21 cellular contexts compared by ENCODE assay signal in the genomic region with DNA sequence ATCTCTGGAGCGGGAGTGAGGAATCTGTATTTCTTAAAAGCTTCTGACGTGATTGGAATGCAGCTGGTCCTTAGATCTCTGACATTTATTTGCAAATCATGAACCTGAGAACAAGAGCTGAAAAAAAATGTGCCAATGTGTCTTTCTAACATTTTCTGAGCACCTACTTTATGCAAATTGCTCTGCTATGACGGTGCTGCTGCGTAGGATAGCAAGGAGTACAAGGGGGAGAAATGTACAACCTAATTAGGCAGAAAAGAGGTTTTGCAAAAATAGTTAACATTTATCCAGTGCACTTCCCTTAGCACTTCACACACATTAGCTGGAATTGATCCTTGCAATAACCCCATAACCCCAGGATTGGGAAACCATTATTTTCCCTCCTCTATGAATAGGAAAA.
DNase-seq lines count a peak whose midpoint lies in the region; ATAC-seq, FAIRE-seq and TF ChIP-seq lines count a peak whose summit lies in the region.
"Had no signal": no experiment of that assay in that cellular context is flagged by ENCODE, and none has a peak within 500 bp of the region (broad histone marks: within the 10 kb centered on the region; RNA-seq: fewer than 3 reads in every experiment).

No MANE protein-coding gene starts in this region.

- H2AK5ac ChIP-seq in H1 (ENCODE audit: low read depth, low read length): no peak overlapping the region

- TF ChIP-seq CTCF in GM23338 (conservative IDR thresholded peaks at IDR 0.05; ENCODE audit: low read depth in 2 of 2) (no peak), H1 (IDR thresholded peaks at IDR 0.05; ENCODE audit: control extremely low read depth in 1 of 3, insufficient read depth in 1 of 3, low read depth in 1 of 3, low read length in 3 of 3) (no peak), ovary (IDR thresholded peaks at IDR 0.05) (no peak)

- no peak overlapping the region for H2BK5ac ChIP-seq in H1 (ENCODE audit: low read depth, low read length)

- H3K9me3 ChIP-seq in H1 (ENCODE audit: insufficient read depth in 2 of 2, low read depth in 1 of 2, low read length in 1 of 2) (no peaks in the 10 kb centered on the region), ovary (peaks cover 0 to 3% of the 10 kb centered on the region in 2 donors)
- H3K9me3 ChIP-seq: A549, Caco-2 had no signal

- H2AFZ ChIP-seq in GM23338 (peak overlapping the region; percentile 60; the same call in 1 of the 2 replicates), H1 (ENCODE audit: low read length) (0 out of 2 replicates have a peak overlapping the region, but pooled peaks have one; percentile 51)

- no peaks in the 10 kb centered on the region for H3K4me1 ChIP-seq in GM23338 (ENCODE audit: insufficient read depth)
- H3K4me1 ChIP-seq in H1 (replicated peaks in 1 of 4; ENCODE audit: control insufficient read depth in 3 of 4, insufficient read depth in 4 of 4, low read length in 3 of 4): no peaks in the 10 kb centered on the region
- H3K4me1 ChIP-seq in ovary (ENCODE audit: insufficient read depth): no peaks in the 10 kb centered on the region
- H3K4me1 ChIP-seq: A549; BLaER1 treated with 17β-estradiol and CSF1 and Interleukin-3, amounts not matched to agents 10 nM and 100 nM; Caco-2 had no signal

- FAIRE-seq in H1 (lab: Jason Lieb, UNC): no peak
- FAIRE-seq: A549, D721Med, G401.6, GM12878, GM12892, GM18507 had no signal

- no peak overlapping the region for H2BK120ac ChIP-seq in H1 (replicated peaks; ENCODE audit: low read depth, low read length)

- no peak overlapping the region for H3K56ac ChIP-seq in H1 (replicated peaks; ENCODE audit: insufficient read length, low read depth, low read length)

- H3K27ac Mint-ChIP-seq in GM23338: no peak overlapping the region; the same call in 1 of the 2 replicates
- H3K27ac Mint-ChIP-seq: B cell; CD4-positive, alpha-beta T cell; CD8-positive, alpha-beta T cell had no signal

- H2BK15ac ChIP-seq in H1 (ENCODE audit: low read length): no peak overlapping the region

- H3K4me3 Mint-ChIP-seq in GM23338: no peak overlapping the region
- H3K4me3 Mint-ChIP-seq: B cell; CD4-positive, alpha-beta T cell; CD8-positive, alpha-beta T cell had no signal

- CTCF ChIA-PET in H1 (lab: Charles Lee; ENCODE audit: partially characterized antibody): interaction anchor here (0.6 kb wide), 1 partner anchor 155 kb away, joined by 3 read pairs; no protein-coding TSS in a partner anchor

- H3K9ac ChIP-seq in H1 (replicated peaks in 1 of 4; ENCODE audit: extremely low read depth in 1 of 4, low read depth in 3 of 4, low read length in 3 of 4): no peak overlapping the region
- H3K9ac ChIP-seq: BLaER1 treated with 17β-estradiol and CSF1 and Interleukin-3, amounts not matched to agents 10 nM and 100 nM had no signal

- no peak for TF ChIP-seq RAD21 in H1 (IDR thresholded peaks at IDR 0.05 in 1 of 2, conservative IDR thresholded peaks at IDR 0.05 in 1 of 2; ENCODE audit: low read depth in 2 of 2, low read length in 2 of 2)

- no peak overlapping the region for H3K18ac ChIP-seq in H1 (ENCODE audit: extremely low read depth, low read length)

- H4K20me1 ChIP-seq in GM23338 (replicated peaks; ENCODE audit: insufficient read depth): no peaks in the 10 kb centered on the region
- H4K20me1 ChIP-seq in H1 (replicated peaks in 1 of 2; ENCODE audit: control insufficient read depth in 1 of 2, insufficient read depth in 2 of 2, low read length in 2 of 2): no peaks in the 10 kb centered on the region
- H4K20me1 ChIP-seq: BLaER1 treated with 17β-estradiol and CSF1 and Interleukin-3, amounts not matched to agents 10 nM and 100 nM had no signal

- no peak overlapping the region for H3K23ac ChIP-seq in H1 (ENCODE audit: insufficient read length)

- no peak overlapping the region for H3K4me3 ChIP-seq in GM23338
- H3K4me3 ChIP-seq in H1 (ENCODE audit: extremely low read depth in 1 of 4, insufficient read depth in 2 of 4, low read depth in 3 of 4, low read length in 4 of 4): no peak overlapping the region
- no peak overlapping the region for H3K4me3 ChIP-seq in ovary
- H3K4me3 ChIP-seq: A549; BLaER1 treated with 17β-estradiol and CSF1 and Interleukin-3, amounts not matched to agents 10 nM and 100 nM; GM12878 had no signal

- H3K79me2 ChIP-seq in GM23338 (replicated peaks; ENCODE audit: insufficient read depth) (no peaks in the 10 kb centered on the region), H1 (ENCODE audit: control insufficient read depth in 1 of 2, insufficient read depth in 2 of 2, low read length in 2 of 2) (no peaks in the 10 kb centered on the region)

- H3K23me2 ChIP-seq in H1 (ENCODE audit: low read depth, low read length): no peaks in the 10 kb centered on the region; the same call in 1 of the 2 replicates

- H3K9me2 ChIP-seq in GM23338 (ENCODE audit: insufficient read depth): peaks cover 4% of the 10 kb centered on the region

- H2BK12ac ChIP-seq in H1 (ENCODE audit: low read depth, low read length): no peak overlapping the region

- no peak for ATAC-seq in GM23338
- ATAC-seq: A549; CD8-positive, alpha-beta T cell; GM12878 had no signal

- peaks cover 6% of the 10 kb centered on the region for H3K4me1 Mint-ChIP-seq in GM23338
- H3K4me1 Mint-ChIP-seq: B cell had no signal

- no peak overlapping the region for H2BK20ac ChIP-seq in H1 (ENCODE audit: low read length)

- H3K4me2 ChIP-seq in GM23338: no peak overlapping the region
- no peak overlapping the region for H3K4me2 ChIP-seq in H1 (ENCODE audit: insufficient read depth in 1 of 2, low read depth in 2 of 2, low read length in 2 of 2)
- H3K4me2 ChIP-seq: A549; BLaER1 treated with 17β-estradiol and CSF1 and Interleukin-3, amounts not matched to agents 10 nM and 100 nM had no signal

- H4K5ac ChIP-seq in H1 (ENCODE audit: insufficient read length, low read depth, low read length): no peak overlapping the region

- POLR2A ChIA-PET in H1 (lab: Charles Lee; ENCODE audit: partially characterized antibody): no interaction called here

- H3K36me3 ChIP-seq in GM23338 (ENCODE audit: insufficient read depth): no peaks in the 10 kb centered on the region
- H3K36me3 ChIP-seq in H1 (ENCODE audit: control insufficient read depth in 2 of 4, insufficient read depth in 4 of 4, low read length in 3 of 4): no peaks in the 10 kb centered on the region
- H3K36me3 ChIP-seq in ovary: no peaks in the 10 kb centered on the region
- H3K36me3 ChIP-seq: BLaER1 treated with 17β-estradiol and CSF1 and Interleukin-3, amounts not matched to agents 10 nM and 100 nM had no signal

- H3K36me3 Mint-ChIP-seq in GM23338 (ENCODE audit: low read depth): no peaks in the 10 kb centered on the region
- H3K36me3 Mint-ChIP-seq: CD8-positive, alpha-beta T cell had no signal

- H3K79me1 ChIP-seq in H1 (ENCODE audit: low read depth, low read length): no peaks in the 10 kb centered on the region

- H3K4ac ChIP-seq in H1 (replicated peaks; ENCODE audit: insufficient read length, low read depth, low read length): no peak overlapping the region

- H3K27ac ChIP-seq in GM23338 (ENCODE audit: low read depth) (no peak overlapping the region), H1 (ENCODE audit: low read depth, low read length) (no peak overlapping the region), ovary (no peak overlapping the region)
- H3K27ac ChIP-seq: 22Rv1; A549; BLaER1 treated with 17β-estradiol and CSF1 and Interleukin-3, amounts not matched to agents 10 nM and 100 nM; C4-2B had no signal

- DNase-seq in GM23338 (ENCODE audit: low spot score): no peak
- no peak for DNase-seq in H1 (ENCODE audit: low read depth in 1 of 2, low spot score in 2 of 2)
- peak; percentile 81 for DNase-seq in putamen (ENCODE audit: low spot score)
- DNase-seq in NCI-H2227 (lab: John Stamatoyannopoulos, UW; ENCODE audit: unreplicated experiment): no peak
- no peak for DNase-seq in ovary
- DNase-seq: AML-193; Caco-2; Calu3; CD4-positive, alpha-beta T cell; CD8-positive, alpha-beta T cell; DMS79 treated with DMSO at 0.1 percent for 48 hours had no signal

- no peaks in the 10 kb centered on the region for H3K9me3 Mint-ChIP-seq in GM23338
- H3K9me3 Mint-ChIP-seq: CD4-positive, alpha-beta T cell; CD8-positive, alpha-beta T cell had no signal

- H3K14ac ChIP-seq in H1 (ENCODE audit: insufficient read length): no peak overlapping the region

- H4K8ac ChIP-seq in H1 (ENCODE audit: extremely low read depth, insufficient read depth, low read length): no peak overlapping the region

- TF ChIP-seq POLR2A in H1 (IDR thresholded peaks at IDR 0.05; ENCODE audit: control extremely low read depth in 1 of 2, low read depth in 2 of 2, low read length in 2 of 2) (no peak), ovary (IDR thresholded peaks at IDR 0.05) (no peak)

- H3K27me3 Mint-ChIP-seq in GM23338 (ENCODE audit: insufficient read depth, low read depth, poor library complexity): no peaks in the 10 kb centered on the region
- H3K27me3 Mint-ChIP-seq: B cell; CD4-positive, alpha-beta T cell had no signal

- TF ChIP-seq EP300 in H1 (IDR thresholded peaks at IDR 0.05; ENCODE audit: borderline replicate concordance in 1 of 2, low read depth in 2 of 2, low read length in 2 of 2): no peak
- no peak for TF ChIP-seq EP300 in ovary (IDR thresholded peaks at IDR 0.05)

- H3K27me3 ChIP-seq in GM23338 (ENCODE audit: insufficient read depth): no peaks in the 10 kb centered on the region
- H3K27me3 ChIP-seq in H1 (replicated peaks in 1 of 4; ENCODE audit: control insufficient read depth in 3 of 4, extremely low read depth in 1 of 4, insufficient read depth in 3 of 4, low read length in 3 of 4): no peaks in the 10 kb centered on the region
- H3K27me3 ChIP-seq in ovary: no peaks in the 10 kb centered on the region
- H3K27me3 ChIP-seq: BLaER1 treated with 17β-estradiol and CSF1 and Interleukin-3, amounts not matched to agents 10 nM and 100 nM had no signal

- H4K91ac ChIP-seq in H1 (replicated peaks; ENCODE audit: insufficient read length, low read length): no peak overlapping the region

- intact Hi-C loops in ovary (cut with DNase I): no loop called here

- whole genome bisulfite sequencing in H1 (ENCODE audit: extremely low coverage in 1 of 2, insufficient coverage in 1 of 2, insufficient read length in 1 of 2, insufficient replicate concordance in 2 of 2, low coverage in 1 of 2, low lambda C conversion rate in 2 of 2, missing lambda C conversion rate in 1 of 2), 2 experiments: 90% methylated on average over 4 of the region's 4 CpGs; no CpG with 5 or more reads in 1 of the 2 experiments
- 94 to 95% (median 94%) methylated on average over 4 of the region's 4 CpGs for WGBS in ovary, 3 donors

- no peaks in the 10 kb centered on the region for H3F3A ChIP-seq in GM23338 (replicated peaks; ENCODE audit: low read depth)

TF ChIP-seq in GM23338, 12 proteins besides CTCF, POLR2A, EP300 and RAD21:
- TF ChIP-seq JUNB (IDR thresholded peaks at IDR 0.05; ENCODE audit: unreplicated experiment) (no peak), POLR2AphosphoS5 (IDR thresholded peaks at IDR 0.05; ENCODE audit: low read depth) (no peak), ZNF331 (CRISPR knock-in tag; IDR thresholded peaks at IDR 0.05; ENCODE audit: low read depth) (no peak)

TF ChIP-seq in H1, 55 proteins besides CTCF, POLR2A, EP300 and RAD21 (continues in another document):
- TF ChIP-seq TBP (IDR thresholded peaks at IDR 0.05; ENCODE audit: low read depth, low read length) (no peak), CBX5 (IDR thresholded peaks at IDR 0.05; ENCODE audit: low read depth, low read length) (no peak)
- TF ChIP-seq, protein P1, sequence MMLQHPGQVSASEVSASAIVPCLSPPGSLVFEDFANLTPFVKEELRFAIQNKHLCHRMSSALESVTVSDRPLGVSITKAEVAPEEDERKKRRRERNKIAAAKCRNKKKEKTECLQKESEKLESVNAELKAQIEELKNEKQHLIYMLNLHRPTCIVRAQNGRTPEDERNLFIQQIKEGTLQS (IDR thresholded peaks at IDR 0.05; ENCODE audit: insufficient read depth, low read depth, low read length): no peak
